Comparison of ENCODE assay signal across 8 cellular contexts in the genomic region with DNA sequence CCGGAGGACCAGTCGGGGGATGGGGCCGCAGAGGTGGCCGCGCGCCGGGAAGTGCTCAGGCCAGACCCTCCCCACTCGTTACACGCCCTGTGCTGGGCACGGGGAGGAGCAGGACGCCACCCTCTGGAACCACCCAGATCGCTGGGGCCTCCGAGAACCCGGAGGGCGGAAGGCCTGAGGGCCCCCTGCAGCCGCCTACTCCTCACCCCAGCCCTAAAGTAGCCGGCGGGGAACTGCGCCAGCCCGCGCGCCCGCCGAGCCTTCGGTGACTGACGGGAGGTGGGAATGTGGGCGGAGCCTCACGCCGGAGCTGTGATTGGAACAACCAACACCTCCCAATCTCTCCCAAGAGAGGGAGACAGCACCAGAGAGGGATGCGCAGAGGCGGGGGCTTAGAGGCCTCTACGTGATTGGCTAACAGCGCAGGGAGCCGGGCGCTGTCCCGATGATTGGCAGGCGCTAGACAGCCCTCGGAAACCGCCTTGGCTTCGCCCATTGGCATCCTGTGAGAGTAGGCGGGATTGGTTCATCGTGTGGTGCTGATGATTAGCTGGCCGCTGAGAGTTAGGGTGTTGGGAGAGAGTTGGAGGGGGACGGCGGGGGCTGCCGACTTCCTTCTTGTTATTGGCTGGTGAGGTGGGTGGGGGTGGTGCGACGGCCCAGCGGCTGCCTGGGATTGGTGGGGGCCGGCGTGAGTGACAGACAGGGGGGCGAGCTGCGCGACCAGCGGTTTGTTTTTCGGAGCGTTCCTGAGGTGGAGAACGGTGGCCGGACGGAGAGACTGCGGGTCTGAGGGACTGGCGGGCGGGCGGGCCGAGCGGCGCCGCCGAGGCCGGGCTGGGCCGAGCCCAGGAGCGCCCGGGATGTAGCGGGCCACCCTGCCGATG.
DNase-seq lines count a peak whose midpoint lies in the region; ATAC-seq and FAIRE-seq lines count a peak whose summit lies in the region.

A gene (plus strand): TSS at position 734 of the 887 bp plus-strand sequence. CDS start 343 bp downstream, outside the sequence.

- H3K9me3 ChIP-seq in BLaER1, result no peaks in the 10 kb centered on the region

- DNase-seq in GM19240 (ENCODE audit: insufficient read length, low spot score), result peak; percentile 97
- peak; percentile 100 for DNase-seq in NCI-H526 (lab: John Stamatoyannopoulos, UW)
- peak; percentile 97 for DNase-seq in activated CD4-positive, alpha-beta T cell treated with anti-CD3 and anti-CD28 coated beads for 48 hours
- peak; percentile 99 for DNase-seq in kidney glomerular epithelial cell (lab: John Stamatoyannopoulos, UW)
- peak; percentile 87 to 91 for DNase-seq in stimulated activated CD4-positive, alpha-beta T cell treated with anti-CD3 and anti-CD28 coated beads, Interleukin-1b, Interleukin-23, amount 100 ng/mL, for 1 hour (ENCODE audit: low read depth in 2 of 2)

- peak within 1 kb of the TSS; percentile 88 for H3K9ac ChIP-seq in BLaER1

- H3K4me1 ChIP-seq in BLaER1, result peaks cover 39% of the 10 kb centered on the region

- peaks cover 44% of the 10 kb centered on the region for H4K20me1 ChIP-seq in BLaER1

- H3K4me3 ChIP-seq in BLaER1, result peak within 1 kb of the TSS; percentile 97

- ATAC-seq in HG03460 (IDR thresholded peaks at IDR 0.05; ENCODE audit: unreplicated experiment), result peak; percentile 84

- no peaks in the 10 kb centered on the region for H3K27me3 ChIP-seq in BLaER1

- FAIRE-seq in colon (lab: Jason Lieb, UNC), result peak; percentile 82

- H3K4me2 ChIP-seq in BLaER1, result peak within 1 kb of the TSS; percentile 93

- peak within 1 kb of the TSS; percentile 83 for H3K27ac ChIP-seq in BLaER1

- no peaks in the 10 kb centered on the region for H3K36me3 ChIP-seq in BLaER1

Comparison
In these comparisons a context has a peak if more than half of its experiments do, and no peak if none do; other contexts are left out.
1. Peak in every context shown above with its lines: DNase-seq, ATAC-seq, H3K4me3 ChIP-seq and H3K27ac ChIP-seq.